In genomic region chr1:232578681-232579195, GRCh38 we compare ENCODE assay signal across 10 cellular contexts. TPM values are rescaled to one million over a fixed set of nuclear protein-coding genes. Genes with fewer than 3 reads are reported as not detected.
DNase-seq lines count a peak whose midpoint lies in the region; ATAC-seq, FAIRE-seq and TF ChIP-seq lines count a peak whose summit lies in the region.
"Had no signal": no experiment of that assay in that cellular context is flagged by ENCODE, and none has a peak within 500 bp of the region (broad histone marks: within the 10 kb centered on the region; RNA-seq: fewer than 3 reads in every experiment).

No MANE protein-coding gene starts in this region.

- no peaks in the 10 kb centered on the region for H3F3A ChIP-seq in GM23248 (ENCODE audit: insufficient read depth)

- H3K36me3 ChIP-seq in liver (ENCODE audit: control insufficient read depth in 4 of 4, insufficient read depth in 3 of 4, low read depth in 1 of 4, low read length in 3 of 4), result no peaks in the 10 kb centered on the region
- H3K36me3 ChIP-seq in HepG2 (replicated peaks in 1 of 2; ENCODE audit: control insufficient read depth in 1 of 2, insufficient read depth in 2 of 2, low read length in 2 of 2), result no peaks in the 10 kb centered on the region
- H3K36me3 ChIP-seq in GM23248 (ENCODE audit: low read depth), result no peaks in the 10 kb centered on the region

- H3K9me3 ChIP-seq in liver (ENCODE audit: control insufficient read depth in 4 of 4, low read length in 3 of 4) (no peaks in the 10 kb centered on the region), HepG2 (ENCODE audit: low read length) (no peaks in the 10 kb centered on the region), GM23248 (ENCODE audit: low read depth) (no peaks in the 10 kb centered on the region)

- H3K4me2 ChIP-seq in HepG2 (ENCODE audit: low read depth, low read length), result no peak overlapping the region
- no peak overlapping the region for H3K4me2 ChIP-seq in GM23248 (ENCODE audit: unreplicated experiment)

- WGBS in liver, result 67% methylated on average over 3 of the region's 3 CpGs
- 5% methylated on average over 3 of the region's 3 CpGs for WGBS in HepG2 (ENCODE audit: low lambda C conversion rate)
- 73 to 75% methylated on average over 3 of the region's 3 CpGs for WGBS in GM23248 (ENCODE audit: low coverage in 1 of 2, low lambda C conversion rate in 2 of 2, missing lambda C conversion rate in 2 of 2), 2 experiments

- TF ChIP-seq CTCF in liver (IDR thresholded peaks at IDR 0.05; ENCODE audit: low read depth, low read length, missing input control) (no peak), HepG2 (CRISPR knock-in tag; IDR thresholded peaks at IDR 0.05) (no peak)

- H3K27ac ChIP-seq in liver (ENCODE audit: low read depth in 1 of 2, low read length in 2 of 2) (peak overlapping the region in 1 of 2 donors; percentile 55), HepG2 (ENCODE audit: extremely low read length, insufficient read depth, low read length) (no peak overlapping the region), GM23248 (no peak overlapping the region)

- BruUV-seq in HepG2 (replicated peaks; lab: Mats Ljungman, UMichigan), result no TSS peak

- TF ChIP-seq RAD21 in liver (IDR thresholded peaks at IDR 0.05), result no peak
- no peak for TF ChIP-seq RAD21 in HepG2 (CRISPR knock-in tag; IDR thresholded peaks at IDR 0.05)

- DNase-seq in HepG2 (ENCODE audit: low spot score) (no peak), MV-4-11 (lab: John Stamatoyannopoulos, UW) (peak; percentile 12), foreskin melanocyte (peak; percentile 77), NCI-H345 (lab: John Stamatoyannopoulos, UW) (no peak), GM23248 (no peak), KBM-7 (no peak)
- DNase-seq: activated CD4-positive, alpha-beta T cell treated with anti-CD3 and anti-CD28 coated beads for 48 hours; NCI-H2227 treated with DMSO at 0.1 percent for 48 hours had no signal

- in situ Hi-C loops in HepG2 (cut with HindIII; ENCODE audit: extremely low pct_ligation_motif_present, low pct_unique_long_range_greater_than_20kb) (no loop called here), GM23248 (cut with MboI) (no loop called here), KBM-7 (cut with MboI; ENCODE audit: low pct_unique_long_range_greater_than_20kb, low sequenced_read_pairs) (no loop called here)

- intact Hi-C loops in HepG2 (cut with micrococcal nuclease; ENCODE audit: unreplicated experiment), result no loop called here

- no peak for ATAC-seq in HepG2
- no peak for ATAC-seq in HG02970 (IDR thresholded peaks at IDR 0.05; ENCODE audit: low FRiP score, unreplicated experiment)

- H3K9me2 ChIP-seq in GM23248 (ENCODE audit: insufficient read depth), result no peaks in the 10 kb centered on the region

- no peaks in the 10 kb centered on the region for H3K79me2 ChIP-seq in HepG2 (ENCODE audit: insufficient read depth, low read length)
- H3K79me2 ChIP-seq in GM23248 (ENCODE audit: insufficient read depth), result no peaks in the 10 kb centered on the region

- no peak for FAIRE-seq in HepG2 (lab: Jason Lieb, UNC)

- H2AFZ ChIP-seq in HepG2 (ENCODE audit: low read length), result no peak overlapping the region
- no peak overlapping the region for H2AFZ ChIP-seq in GM23248

- no peaks in the 10 kb centered on the region for H4K20me1 ChIP-seq in HepG2 (ENCODE audit: insufficient read depth, low read length)
- no peaks in the 10 kb centered on the region for H4K20me1 ChIP-seq in GM23248 (ENCODE audit: insufficient read depth)

- TF ChIP-seq POLR2A in HepG2 (IDR thresholded peaks at IDR 0.05; ENCODE audit: insufficient read depth in 1 of 2, low read depth in 2 of 2, low read length in 2 of 2), result no peak

- CTCF ChIA-PET in HepG2 (lab: Yijun Ruan, JAX; ENCODE audit: low intra/inter-chr PET ratio, low total read pairs), result no interaction called here

- POLR2A ChIA-PET in HepG2 (lab: Yijun Ruan, JAX), result no interaction called here

- H3K27me3 ChIP-seq in liver (ENCODE audit: control insufficient read depth in 4 of 4, insufficient read depth in 4 of 4, low read length in 3 of 4), result no peaks in the 10 kb centered on the region
- 0 out of 5 replicates have a peak, but pooled peaks cover 0 to 2% of the 10 kb centered on the region in 2 experiments for H3K27me3 ChIP-seq in HepG2 (ENCODE audit: control insufficient read depth in 1 of 2, insufficient read depth in 2 of 2, low read length in 2 of 2)
- H3K27me3 ChIP-seq in GM23248 (replicated peaks; ENCODE audit: insufficient read depth), result no peaks in the 10 kb centered on the region

- no peak overlapping the region for H3K9ac ChIP-seq in liver (ENCODE audit: low read depth in 1 of 2, low read length in 2 of 2)
- no peak overlapping the region for H3K9ac ChIP-seq in HepG2 (ENCODE audit: insufficient read depth, low read depth, low read length)
- no peak overlapping the region for H3K9ac ChIP-seq in GM23248

- no peak for TF ChIP-seq EP300 in HepG2 (IDR thresholded peaks at IDR 0.05; ENCODE audit: low read depth in 2 of 2, low read length in 2 of 2)
- TF ChIP-seq EP300 in HepG2 (CRISPR knock-in tag; IDR thresholded peaks at IDR 0.05; ENCODE audit: borderline replicate concordance), result no peak

- no peak overlapping the region for H3K4me3 ChIP-seq in liver (ENCODE audit: low read depth in 1 of 3, low read length in 3 of 3)
- no peak overlapping the region for H3K4me3 ChIP-seq in HepG2 (replicated peaks in 1 of 3; ENCODE audit: insufficient read depth in 1 of 3, low read depth in 2 of 3, low read length in 3 of 3)
- H3K4me3 ChIP-seq in GM23248, result no peak overlapping the region

- no peaks in the 10 kb centered on the region for H3K4me1 ChIP-seq in liver (ENCODE audit: control insufficient read depth in 4 of 4, insufficient read depth in 4 of 4, low read length in 3 of 4)
- no peaks in the 10 kb centered on the region for H3K4me1 ChIP-seq in HepG2 (ENCODE audit: insufficient read depth, low read length)
- H3K4me1 ChIP-seq in GM23248 (ENCODE audit: insufficient read depth), result no peaks in the 10 kb centered on the region

TF ChIP-seq in liver, 16 proteins besides CTCF, POLR2A, EP300 and RAD21 (continues in another document):
- TF ChIP-seq EGR1 (IDR thresholded peaks at IDR 0.05; ENCODE audit: low read depth in 2 of 2) (peak in 1 of 2 donors; percentile 13), SP1 (IDR thresholded peaks at IDR 0.05) (peak; percentile 13)

TF ChIP-seq in HepG2, 621 proteins besides CTCF, POLR2A, EP300 and RAD21:
- TF ChIP-seq TOE1 (CRISPR knock-in tag; IDR thresholded peaks at IDR 0.05), result no peak
- TF ChIP-seq RNF2 (conservative IDR thresholded peaks at IDR 0.05; ENCODE audit: low read depth), result no peak
- no peak for TF ChIP-seq ARNT2 (CRISPR knock-in tag; IDR thresholded peaks at IDR 0.05; ENCODE audit: low read depth)
- TF ChIP-seq ZNF580 (CRISPR knock-in tag; IDR thresholded peaks at IDR 0.05; ENCODE audit: borderline replicate concordance, low read depth), result no peak
- TF ChIP-seq CHCHD3 (CRISPR knock-in tag; IDR thresholded peaks at IDR 0.05), result no peak

RNA-seq across cellular contexts. Expression of gene SIPA1L2, which starts 51.2 kb away (rescaled TPM):
- 10 to 100 TPM in 1 of 2 donors, 1 to 10 TPM in 1; 1.9 to 18.5 TPM for total RNA-seq in liver
- polyA plus RNA-seq in liver, result 1 to 10 TPM; 2.6 to 5.4 TPM
- total RNA-seq in HepG2 (2016; rRNA removed; fragmentation: Illumina TruSeq; extraction: Trizol), result 0.03 TPM in 1 of 2 replicates, not detected in the other
- not detected in 2 replicates for total RNA-seq in HepG2 (2016; cell fraction: cytosol; rRNA removed; fragmentation: Illumina TruSeq; extraction: Trizol; ENCODE audit: low read depth)
- total RNA-seq in HepG2 (2016; cell fraction: insoluble cytoplasmic fraction; rRNA removed; fragmentation: Illumina TruSeq; extraction: Trizol), result not detected in 2 replicates
- total RNA-seq in HepG2 (2016; cell fraction: membrane; rRNA removed; fragmentation: Illumina TruSeq; extraction: Trizol), result 0.03 TPM in 1 of 2 replicates, not detected in the other
- not detected in 2 replicates for total RNA-seq in HepG2 (2016; cell fraction: nucleus; rRNA removed; fragmentation: Illumina TruSeq; extraction: Trizol)
- polyA plus RNA-seq in HepG2 (2011; rRNA removed), result 0.01 and 0.03 TPM in 2 replicates
- polyA plus RNA-seq in HepG2 (2011; cell fraction: cytosol; rRNA removed), result 0.01 TPM in 1 of 2 replicates, not detected in the other
- 0.05 TPM in 1 of 2 replicates, not detected in the other for polyA plus RNA-seq in HepG2 (2011; cell fraction: nucleus; rRNA removed)
- not detected in 2 replicates for polyA plus RNA-seq in HepG2 (2012)
- polyA plus RNA-seq in HepG2 (2016; cell fraction: cytosol; fragmentation: Illumina TruSeq; extraction: Trizol; ENCODE audit: low read depth), result not detected in 2 replicates
- not detected in 2 replicates for polyA plus RNA-seq in HepG2 (2016; cell fraction: insoluble cytoplasmic fraction; fragmentation: Illumina TruSeq; extraction: Trizol; ENCODE audit: low read depth)
- not detected in 2 replicates for polyA plus RNA-seq in HepG2 (2016; cell fraction: membrane; fragmentation: Illumina TruSeq; extraction: Trizol; ENCODE audit: low read depth)
- polyA plus RNA-seq in HepG2 (2016; cell fraction: nucleus; fragmentation: Illumina TruSeq; extraction: Trizol; ENCODE audit: insufficient read depth, low read depth), result not detected in 2 replicates
- polyA minus RNA-seq in HepG2 (2011; rRNA and poly(A)+ RNA removed; ENCODE audit: low replicate concordance), result 0.77 TPM in 1 of 2 replicates, not detected in the other
- polyA minus RNA-seq in HepG2 (2011; cell fraction: cytosol; rRNA and poly(A)+ RNA removed), result not detected in 2 replicates
- polyA minus RNA-seq in HepG2 (2011; cell fraction: nucleus; rRNA and poly(A)+ RNA removed), result not detected in 2 replicates
- 4.4 and 5.9 TPM in 2 replicates for total RNA-seq in GM23248 (2014; rRNA removed; shearing (Covaris generic))
- 0.82 and 1.1 TPM in 2 replicates for polyA plus RNA-seq in GM23248 (2016; fragmentation: Nextera tagmentation; extraction: Ambion mirVana)

Comparison
In these comparisons a context has a peak if more than half of its experiments do, and no peak if none do; other contexts are left out.
1. DNase-seq: peak in MV-4-11 (single experiment) and foreskin melanocyte (single experiment); none in HepG2 (single experiment), NCI-H345 (single experiment), GM23248 (single experiment) and KBM-7 (single experiment).